In genomic region chr13:23609414-23610186, GRCh38 we compare ENCODE assay signal across 8 cellular contexts. TPM values are rescaled to one million over a fixed set of nuclear protein-coding genes. Genes with fewer than 3 reads are reported as not detected.
A peak's percentile ranks its signal among the peaks of the same experiment; 100 is the strongest.
DNase-seq lines count a peak whose midpoint lies in the region; ATAC-seq lines count a peak whose summit lies in the region.

No MANE protein-coding gene starts in this region.

- H3K27ac Mint-ChIP-seq in dendritic cell treated with granulocyte-macrophage colony-stimulating factor and Interleukin-4, amounts not matched to agents 40 ng/mL and 50 ng/mL, for 4 days: peak overlapping the region; percentile 45
- H3K27ac Mint-ChIP-seq in natural killer cell treated with Interleukin-12 subunit alpha and Interleukin-12 subunit beta and Interleukin-15 and Interleukin-18, amount 100 ng/mL, for 72 hours: peak overlapping the region; percentile 61 to 68

- peaks cover 23% of the 10 kb centered on the region for H3K4me1 Mint-ChIP-seq in dendritic cell treated with granulocyte-macrophage colony-stimulating factor and Interleukin-4, amounts not matched to agents 40 ng/mL and 50 ng/mL, for 4 days (ENCODE audit: low read depth)
- H3K4me1 Mint-ChIP-seq in natural killer cell treated with Interleukin-12 subunit alpha and Interleukin-12 subunit beta and Interleukin-15 and Interleukin-18, amount 100 ng/mL, for 72 hours (ENCODE audit: low read depth in 2 of 2): peaks cover 12 to 19% of the 10 kb centered on the region in 2 donors

- peak overlapping the region; percentile 24 for H3K4me3 Mint-ChIP-seq in dendritic cell treated with granulocyte-macrophage colony-stimulating factor and Interleukin-4, amounts not matched to agents 40 ng/mL and 50 ng/mL, for 4 days
- H3K4me3 Mint-ChIP-seq in natural killer cell treated with Interleukin-12 subunit alpha and Interleukin-12 subunit beta and Interleukin-15 and Interleukin-18, amount 100 ng/mL, for 72 hours: peak overlapping the region; percentile 65

- H3K9me3 Mint-ChIP-seq in dendritic cell treated with granulocyte-macrophage colony-stimulating factor and Interleukin-4, amounts not matched to agents 40 ng/mL and 50 ng/mL, for 4 days: no peaks in the 10 kb centered on the region
- no peaks in the 10 kb centered on the region for H3K9me3 Mint-ChIP-seq in natural killer cell treated with Interleukin-12 subunit alpha and Interleukin-12 subunit beta and Interleukin-15 and Interleukin-18, amount 100 ng/mL, for 72 hours

- DNase-seq in DMS 273 (lab: John Stamatoyannopoulos, UW; ENCODE audit: unreplicated experiment): peak; percentile 76
- no peak for DNase-seq in natural killer cell treated with Interleukin-12 subunit alpha and Interleukin-12 subunit beta and Interleukin-15 and Interleukin-18, amount 100 ng/mL, for 72 hours (ENCODE audit: low spot score)
- DNase-seq in GM19240 (ENCODE audit: insufficient read length, low spot score): no peak
- no peak for DNase-seq in COLO668 (lab: John Stamatoyannopoulos, UW; ENCODE audit: unreplicated experiment)
- DNase-seq in C1 segment of cervical spinal cord (lab: John Stamatoyannopoulos, UW): no peak
- DNase-seq in LoVo (ENCODE audit: low spot score): no peak

- no peaks in the 10 kb centered on the region for H3K36me3 Mint-ChIP-seq in dendritic cell treated with granulocyte-macrophage colony-stimulating factor and Interleukin-4, amounts not matched to agents 40 ng/mL and 50 ng/mL, for 4 days (ENCODE audit: low read depth)
- no peaks in the 10 kb centered on the region for H3K36me3 Mint-ChIP-seq in natural killer cell treated with Interleukin-12 subunit alpha and Interleukin-12 subunit beta and Interleukin-15 and Interleukin-18, amount 100 ng/mL, for 72 hours

- ATAC-seq in HG03354 (IDR thresholded peaks at IDR 0.05; ENCODE audit: poor library complexity, severe bottlenecking, unreplicated experiment): peak; percentile 58
- ATAC-seq in natural killer cell treated with Interleukin-12 subunit alpha and Interleukin-12 subunit beta and Interleukin-15 and Interleukin-18, amount 100 ng/mL, for 72 hours: no peak

- H3K27me3 Mint-ChIP-seq in dendritic cell treated with granulocyte-macrophage colony-stimulating factor and Interleukin-4, amounts not matched to agents 40 ng/mL and 50 ng/mL, for 4 days: peaks cover 3% of the 10 kb centered on the region
- H3K27me3 Mint-ChIP-seq in natural killer cell treated with Interleukin-12 subunit alpha and Interleukin-12 subunit beta and Interleukin-15 and Interleukin-18, amount 100 ng/mL, for 72 hours: peaks cover 18% of the 10 kb centered on the region in 2 donors

- intact Hi-C loops in dendritic cell treated with granulocyte-macrophage colony-stimulating factor and Interleukin-4, amounts not matched to agents 40 ng/mL and 50 ng/mL, for 4 days (cut with micrococcal nuclease): no loop called here

RNA-seq across cellular contexts. Expression of gene TNFRSF19, which starts 39.4 kb away (rescaled TPM):
- total RNA-seq in natural killer cell treated with Interleukin-12 subunit alpha and Interleukin-12 subunit beta and Interleukin-15 and Interleukin-18, amount 100 ng/mL, for 72 hours: under 1 TPM; 0.14 to 0.17 TPM
